8 cellular contexts compared by ENCODE assay signal in the genomic region with DNA sequence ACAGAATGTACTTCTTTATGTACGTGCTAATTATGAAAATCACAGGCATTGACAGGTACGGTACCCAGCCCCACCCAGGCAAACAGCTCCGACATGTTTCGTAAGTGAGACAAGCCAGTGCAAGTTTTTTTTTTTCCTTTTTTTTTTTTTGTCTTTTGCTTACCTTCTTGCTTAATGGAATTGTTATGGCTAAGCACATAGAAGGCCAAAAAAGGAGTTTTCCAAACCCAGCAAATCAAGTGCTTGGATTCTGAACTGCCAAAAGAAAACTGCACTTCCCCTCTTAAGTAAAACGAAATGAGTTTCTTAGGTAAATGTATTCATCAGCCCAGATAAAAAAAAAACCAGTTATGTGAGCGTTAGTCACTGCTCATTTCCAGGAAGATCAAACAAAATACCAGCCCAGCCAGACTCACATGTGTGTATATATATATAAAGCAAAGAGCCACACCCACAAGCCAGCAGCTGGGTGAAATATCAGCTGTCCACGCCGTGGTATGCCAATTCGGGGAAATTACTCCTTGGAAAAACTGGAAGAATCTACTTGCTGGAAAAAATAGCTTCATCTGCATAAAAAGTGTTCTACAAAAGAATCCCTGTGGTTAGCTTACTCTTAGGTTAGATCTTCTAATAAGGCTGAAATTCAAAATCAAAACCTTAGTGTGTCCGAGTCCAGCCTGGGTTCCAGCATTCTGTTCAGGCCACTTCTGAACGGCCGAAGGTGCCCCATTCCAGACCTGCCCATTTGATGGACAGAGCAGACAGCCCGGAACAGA. TPM values are rescaled to one million over a fixed set of nuclear protein-coding genes. Genes with fewer than 3 reads are reported as not detected.
DNase-seq lines count a peak whose midpoint lies in the region; ATAC-seq, FAIRE-seq and TF ChIP-seq lines count a peak whose summit lies in the region.

No MANE protein-coding gene starts in this region.

- H3K36me3 ChIP-seq in bronchial epithelial cell (ENCODE audit: control insufficient read depth, insufficient read depth, low read length) (peaks cover 26% of the 10 kb centered on the region), lower lobe of right lung (peaks cover 74% of the 10 kb centered on the region), tibial nerve (peaks cover 13 to 75% (median 30%) of the 10 kb centered on the region in 3 donors)

- no peak overlapping the region for H2BK20ac ChIP-seq in H9 (ENCODE audit: low read depth, low read length, poor library complexity, severe bottlenecking)

- no peak overlapping the region for H2BK12ac ChIP-seq in H9 (ENCODE audit: insufficient read length, low read depth, low read length)

- H3K27ac ChIP-seq in H9 (ENCODE audit: insufficient read length, low read depth, low read length) (no peak overlapping the region), lower lobe of right lung (peak overlapping the region; percentile 100), tibial nerve (peak overlapping the region; percentile 98 to 100 (median 99))

- no CpG with 5 or more reads among the region's 13 CpGs for WGBS in H9 (ENCODE audit: extremely low coverage, insufficient read length, low lambda C conversion rate)
- WGBS in tibial nerve, 2 donors, result 40 to 43% methylated on average over 13 of the region's 13 CpGs

- H3K79me1 ChIP-seq in H9 (ENCODE audit: insufficient read depth, low read depth, low read length, poor library complexity, severe bottlenecking), result peaks cover 5% of the 10 kb centered on the region

- H3K4ac ChIP-seq in H9 (ENCODE audit: low read depth, low read length), result no peak overlapping the region

- TF ChIP-seq EP300 in tibial nerve (IDR thresholded peaks at IDR 0.05), result peak; percentile 53 to 88

- no peak overlapping the region for H3K4me2 ChIP-seq in H9 (ENCODE audit: insufficient read depth, insufficient read length, low read length)

- H3K4me3 Mint-ChIP-seq in H9, result no peak overlapping the region

- H2BK120ac ChIP-seq in H9 (ENCODE audit: low read depth, low read length, poor library complexity, severe bottlenecking), result no peak overlapping the region

- FAIRE-seq in bronchial epithelial cell (lab: Jason Lieb, UNC) (no peak), GM19239 (lab: Jason Lieb, UNC) (no peak)

- no peak overlapping the region for H3K18ac ChIP-seq in H9 (ENCODE audit: insufficient read length, low read depth, low read length)

- intact Hi-C loops in lower lobe of right lung (cut with DNase I), result no loop called here

- no peak overlapping the region for H3T11ph ChIP-seq in H9 (ENCODE audit: low read length)

- no peak overlapping the region for H2BK15ac ChIP-seq in H9 (ENCODE audit: low read depth, low read length)

- no peak for TF ChIP-seq POLR2A in tibial nerve (IDR thresholded peaks at IDR 0.05)

- peak overlapping the region in 1 of 3 experiments; percentile 53; a peak in 2 of 7 replicates for H3K27ac Mint-ChIP-seq in H9

- H3K14ac ChIP-seq in H9 (ENCODE audit: insufficient read depth, low read length), result no peak overlapping the region

- H3K4me1 Mint-ChIP-seq in H9, result peaks cover 34 to 37% of the 10 kb centered on the region in 2 experiments

- H3K4me3 ChIP-seq in bronchial epithelial cell (ENCODE audit: low read depth, low read length) (no peak overlapping the region), lower lobe of right lung (peak overlapping the region; percentile 29), tibial nerve (peak overlapping the region in 1 of 4 donors; percentile 4)

- H3K36me3 Mint-ChIP-seq in H9 (ENCODE audit: insufficient read depth in 1 of 3, low read depth in 3 of 3), result peaks cover 50 to 62% (median 59%) of the 10 kb centered on the region in 3 experiments

- no peak overlapping the region for H2AK5ac ChIP-seq in H9 (ENCODE audit: insufficient read length, low read length)

- 0 out of 5 replicates have a peak, but pooled peaks cover 0 to 2% of the 10 kb centered on the region in 2 experiments for H3K9me3 Mint-ChIP-seq in H9

- no peak overlapping the region for H3K23ac ChIP-seq in H9 (ENCODE audit: insufficient read length, low read depth, low read length)

- no peak overlapping the region for H2AFZ ChIP-seq in H9 (ENCODE audit: low read length)

- no peaks in the 10 kb centered on the region for H3K27me3 ChIP-seq in H9 (ENCODE audit: insufficient read depth, low read length)
- H3K27me3 ChIP-seq in bronchial epithelial cell (ENCODE audit: control insufficient read depth, insufficient read depth, low read length), result no peaks in the 10 kb centered on the region
- H3K27me3 ChIP-seq in lower lobe of right lung (ENCODE audit: low read depth), result no peaks in the 10 kb centered on the region
- no peaks in the 10 kb centered on the region for H3K27me3 ChIP-seq in tibial nerve

- no peak overlapping the region for H4K91ac ChIP-seq in H9 (ENCODE audit: insufficient read length, low read depth, low read length)

- H3K27me3 Mint-ChIP-seq in H9 (ENCODE audit: low read depth), result no peaks in the 10 kb centered on the region; the same call in 1 of the 2 replicates

- no peak overlapping the region for H4K8ac ChIP-seq in H9 (replicated peaks; ENCODE audit: insufficient read length, low read depth, low read length)

- H3K9ac ChIP-seq in H9 (ENCODE audit: extremely low read depth, insufficient read length, low read length), result no peak overlapping the region

- H3K4me1 ChIP-seq in H9 (ENCODE audit: insufficient read depth, low read length) (peaks cover 3% of the 10 kb centered on the region; the same call in 1 of the 2 replicates), lower lobe of right lung (peaks cover 68% of the 10 kb centered on the region), tibial nerve (peaks cover 0 to 75% (median 56%) of the 10 kb centered on the region in 4 donors)

- no peak overlapping the region for H2BK5ac ChIP-seq in H9 (ENCODE audit: insufficient read length, low read length)

- peaks cover 7% of the 10 kb centered on the region; the same call in 1 of the 2 replicates for H3K79me2 ChIP-seq in H9 (ENCODE audit: insufficient read depth, low read length)

- no peaks in the 10 kb centered on the region for H3K23me2 ChIP-seq in H9 (ENCODE audit: insufficient read length, low read depth, low read length, poor library complexity, severe bottlenecking)

- no peak for TF ChIP-seq CTCF in H9 (conservative IDR thresholded peaks at IDR 0.05)
- no peak for TF ChIP-seq CTCF in bronchial epithelial cell (IDR thresholded peaks at IDR 0.05; ENCODE audit: insufficient read depth, low read length, severe bottlenecking)
- no peak for TF ChIP-seq CTCF in lower lobe of right lung (IDR thresholded peaks at IDR 0.05)
- no peak for TF ChIP-seq CTCF in tibial nerve (IDR thresholded peaks at IDR 0.05)
- TF ChIP-seq CTCF in GM20000 (IDR thresholded peaks at IDR 0.05; ENCODE audit: extremely low read depth, missing control alignments), result no peak

- DNase-seq in H9 (peak; percentile 10), SW480 (ENCODE audit: low spot score) (peak; percentile 91), bronchial epithelial cell (ENCODE audit: low read depth) (peak; percentile 96), lower lobe of right lung (no peak), tibial nerve (ENCODE audit: low spot score in 2 of 2) (peak in 1 of 2 donors; percentile 45), GM19239 (ENCODE audit: insufficient read length, low spot score) (no peak), GM20000 (ENCODE audit: low spot score) (no peak), NCI-H187 (lab: John Stamatoyannopoulos, UW) (no peak)

- H3K9me3 ChIP-seq in H9 (ENCODE audit: control insufficient read depth, low read depth, low read length) (no peaks in the 10 kb centered on the region), lower lobe of right lung (no peaks in the 10 kb centered on the region), tibial nerve (no peaks in the 10 kb centered on the region)

- H3K56ac ChIP-seq in H9 (ENCODE audit: insufficient read length, low read depth, low read length), result no peak overlapping the region

- H4K5ac ChIP-seq in H9 (ENCODE audit: insufficient read length, low read depth, low read length), result no peak overlapping the region

- ATAC-seq in lower lobe of right lung, result peak; percentile 7 to 24

- peaks cover 2% of the 10 kb centered on the region for H4K20me1 ChIP-seq in H9 (ENCODE audit: control insufficient read depth, insufficient read depth, insufficient read length)

RNA-seq across cellular contexts. Expression of gene KLF6, which starts 8.0 kb away (rescaled TPM):
- total RNA-seq in H9 (2021) (19.3 and 20.9 TPM in 2 replicates), bronchial epithelial cell (49.7 and 70.6 TPM in 2 replicates), lower lobe of right lung (242 TPM), tibial nerve (100 to 1,000 TPM; 156 to 226 (median 189) TPM)

Comparison
In these comparisons a context has a peak if more than half of its experiments do, and no peak if none do; other contexts are left out.
1. DNase-seq: peak in H9 (single experiment), SW480 (single experiment) and bronchial epithelial cell (single experiment); none in lower lobe of right lung (single experiment), GM19239 (single experiment), GM20000 (single experiment) and NCI-H187 (0 of 2).